8 cellular contexts compared by ENCODE assay signal in genomic region chr14:105314287-105315185, GRCh38. TPM values are rescaled to one million over a fixed set of nuclear protein-coding genes. Genes with fewer than 3 reads are reported as not detected.
DNase-seq lines count a peak whose midpoint lies in the region; ATAC-seq and TF ChIP-seq lines count a peak whose summit lies in the region.

PACS2 (plus strand) TSS chr14:105314748; CDS start chr14:105314919, 171 bp downstream.

- H3K9ac ChIP-seq in NT2/D1 (ENCODE audit: insufficient read length, low read depth) = peak within 1 kb of the TSS; percentile 80

- H3K36me3 Mint-ChIP-seq in CD14-positive monocyte = no peaks in the 10 kb centered on the region

- peaks cover 0 to 2% (median 0%) of the 10 kb centered on the region in 7 donors for H3K9me3 Mint-ChIP-seq in CD14-positive monocyte

- H3K4me1 Mint-ChIP-seq in CD14-positive monocyte = peaks cover 36% of the 10 kb centered on the region

- H3K4me1 ChIP-seq in NT2/D1 (ENCODE audit: insufficient read depth, insufficient read length) = peaks cover 9% of the 10 kb centered on the region

- TF ChIP-seq CTCF in CD14-positive monocyte (IDR thresholded peaks at IDR 0.05) = no peak

- peaks cover 16% of the 10 kb centered on the region for H3K27me3 ChIP-seq in NT2/D1 (ENCODE audit: insufficient read depth, insufficient read length)

- H3K4me3 Mint-ChIP-seq in CD14-positive monocyte = peak within 1 kb of the TSS; percentile 85 to 87

- H3K27me3 Mint-ChIP-seq in CD14-positive monocyte (ENCODE audit: low read depth in 3 of 3) = peaks cover 3 to 11% (median 4%) of the 10 kb centered on the region in 3 donors

- no peaks in the 10 kb centered on the region for H3K9me3 ChIP-seq in NT2/D1 (ENCODE audit: insufficient read depth, low read length)

- ATAC-seq in GM19351 (IDR thresholded peaks at IDR 0.05; ENCODE audit: unreplicated experiment) (peak; percentile 81), HG03558 (IDR thresholded peaks at IDR 0.05; ENCODE audit: extremely low read depth, unreplicated experiment) (peak; percentile 37)

- intact Hi-C loops in CD14-positive monocyte (cut with micrococcal nuclease) = loop anchor here in 1 of 2 donors (2.0 kb wide), 1 partner anchor 14 kb away; the partner anchor contains the start of gene BRF1

- no peaks in the 10 kb centered on the region for H3K36me3 ChIP-seq in NT2/D1 (ENCODE audit: insufficient read depth, insufficient read length, low read length)

- peak within 1 kb of the TSS in 6 of 7 donors; percentile 41 to 86 (median 77) for H3K27ac Mint-ChIP-seq in CD14-positive monocyte

- H3K4me3 ChIP-seq in NT2/D1 (ENCODE audit: insufficient read length, low read depth) = peak within 1 kb of the TSS; percentile 62

- DNase-seq in CD14-positive monocyte (ENCODE audit: low spot score) = peak; percentile 56
- DNase-seq in NT2/D1 (ENCODE audit: low read depth, low spot score) = peak; percentile 57
- DNase-seq in activated T-cell treated with anti-CD3 and anti-CD28 coated beads for 1 hour (ENCODE audit: low read depth) = peak; percentile 72
- peak; percentile 98 for DNase-seq in epidermal melanocyte (ENCODE audit: insufficient read length, low spot score)
- DNase-seq in middle frontal gyrus (ENCODE audit: extremely low spot score, low spot score) = peak; percentile 78
- DNase-seq in stimulated activated CD8-positive, alpha-beta memory T cell treated with anti-CD3 and anti-CD28 coated beads, Interleukin-4, amount 100 ng/mL, for 1 hour (ENCODE audit: low read depth in 2 of 2, low spot score in 1 of 2) = peak; percentile 34 to 49

RNA-seq across cellular contexts. Expression of gene PACS2, which starts in this region (rescaled TPM):
- 1 to 10 TPM; 3.1 to 3.7 TPM for polyA plus RNA-seq in CD14-positive monocyte

Comparison
In these comparisons a context has a peak if more than half of its experiments do, and no peak if none do; other contexts are left out.
1. Peak in every context shown above with its lines: DNase-seq, ATAC-seq and H3K4me3 ChIP-seq.
2. DNase-seq: peak in every context shown above with its lines; median percentile 98 in epidermal melanocyte; 78 in middle frontal gyrus; 72 in activated T-cell treated with anti-CD3 and anti-CD28 coated beads for 1 hour; 57 in NT2/D1; 56 in CD14-positive monocyte; 42 in stimulated activated CD8-positive, alpha-beta memory T cell treated with anti-CD3 and anti-CD28 coated beads, Interleukin-4, amount 100 ng/mL, for 1 hour.